In genomic region chr19:7903244-7904073, GRCh38 we compare ENCODE assay signal across 1 cellular context.
TF ChIP-seq lines count a peak whose summit lies in the region.

MAP2K7 (plus strand) TSS chr19:7903877; CDS start chr19:7903945, 68 bp downstream.

TF ChIP-seq in WTC11, 78 proteins besides CTCF, POLR2A, EP300 and RAD21 (continued from another document):
- TF ChIP-seq ZNF532 (CRISPR knock-in tag; IDR thresholded peaks at IDR 0.05; ENCODE audit: borderline replicate concordance) (no peak), HMGA2 (CRISPR knock-in tag; IDR thresholded peaks at IDR 0.05) (no peak), JAZF1 (CRISPR knock-in tag; IDR thresholded peaks at IDR 0.05) (no peak), RORB (CRISPR knock-in tag; IDR thresholded peaks at IDR 0.05) (no peak), ZNF232 (CRISPR knock-in tag; IDR thresholded peaks at IDR 0.05) (peak; percentile 96; the same call in 1 of the 2 replicates), ATF1 (CRISPR knock-in tag; IDR thresholded peaks at IDR 0.05) (peak; percentile 42; the same call in 1 of the 2 replicates), NR2C2 (CRISPR knock-in tag; IDR thresholded peaks at IDR 0.05) (no peak), ZNF416 (CRISPR knock-in tag; IDR thresholded peaks at IDR 0.05) (no peak), SOX15 (CRISPR knock-in tag; IDR thresholded peaks at IDR 0.05) (no peak), ZNF671 (CRISPR knock-in tag; IDR thresholded peaks at IDR 0.05) (no peak), USF1 (CRISPR knock-in tag; IDR thresholded peaks at IDR 0.05) (peak; percentile 84), SMAD3 (CRISPR knock-in tag; IDR thresholded peaks at IDR 0.05; ENCODE audit: borderline replicate concordance) (peak; percentile 29; the same call in 1 of the 2 replicates), NFATC4 (CRISPR knock-in tag; IDR thresholded peaks at IDR 0.05) (no peak), ZNF512 (CRISPR knock-in tag; IDR thresholded peaks at IDR 0.05; ENCODE audit: borderline replicate concordance) (0 out of 2 replicates have a peak, but pooled peaks have one; percentile 29), ZNF138 (CRISPR knock-in tag; conservative IDR thresholded peaks at IDR 0.05) (no peak), ZNF317 (CRISPR knock-in tag; IDR thresholded peaks at IDR 0.05; ENCODE audit: borderline replicate concordance, low read depth) (no peak), ZNF396 (CRISPR knock-in tag; IDR thresholded peaks at IDR 0.05; ENCODE audit: borderline replicate concordance) (no peak), FOXK1 (CRISPR knock-in tag; IDR thresholded peaks at IDR 0.05) (peak; percentile 93), SP1 (CRISPR knock-in tag; conservative IDR thresholded peaks at IDR 0.05) (peak; percentile 95), ATF3 (CRISPR knock-in tag; conservative IDR thresholded peaks at IDR 0.05) (peak; percentile 69; the same call in 1 of the 2 replicates), GABPB1 (CRISPR knock-in tag; IDR thresholded peaks at IDR 0.05) (peak; percentile 77), NFE2L1 (CRISPR knock-in tag; IDR thresholded peaks at IDR 0.05) (peak; percentile 94), PREB (CRISPR knock-in tag; IDR thresholded peaks at IDR 0.05; ENCODE audit: borderline replicate concordance) (no peak), AR (CRISPR knock-in tag; IDR thresholded peaks at IDR 0.05) (no peak), ZNF219 (CRISPR knock-in tag; IDR thresholded peaks at IDR 0.05; ENCODE audit: borderline replicate concordance) (no peak), TP53 (CRISPR knock-in tag; IDR thresholded peaks at IDR 0.05) (no peak; the same call in 1 of the 2 replicates), E2F4 (CRISPR knock-in tag; IDR thresholded peaks at IDR 0.05; ENCODE audit: borderline replicate concordance, low read depth) (0 out of 2 replicates have a peak, but pooled peaks have one; percentile 18), CREM (CRISPR knock-in tag; IDR thresholded peaks at IDR 0.05) (peak; percentile 14; the same call in 1 of the 2 replicates), ZSCAN18 (CRISPR knock-in tag; IDR thresholded peaks at IDR 0.05) (no peak), CREB1 (CRISPR knock-in tag; IDR thresholded peaks at IDR 0.05) (peak; percentile 90; the same call in 1 of the 2 replicates), IRF2 (CRISPR knock-in tag; IDR thresholded peaks at IDR 0.05; ENCODE audit: borderline replicate concordance, low read depth) (no peak), MXD4 (CRISPR knock-in tag; IDR thresholded peaks at IDR 0.05; ENCODE audit: borderline replicate concordance) (no peak), ATF2 (CRISPR knock-in tag; IDR thresholded peaks at IDR 0.05; ENCODE audit: borderline replicate concordance, low read depth) (no peak; the same call in 1 of the 2 replicates), TEAD4 (CRISPR knock-in tag; IDR thresholded peaks at IDR 0.05) (no peak), STAT6 (CRISPR knock-in tag; conservative IDR thresholded peaks at IDR 0.05; ENCODE audit: low read depth) (no peak)
